In genomic region chr10:3331680-3332230, GRCh38 we compare ENCODE assay signal across 19 cellular contexts.
DNase-seq lines count a peak whose midpoint lies in the region; ATAC-seq, FAIRE-seq and TF ChIP-seq lines count a peak whose summit lies in the region.
"Had no signal": no experiment of that assay in that cellular context is flagged by ENCODE, and none has a peak within 500 bp of the region (broad histone marks: within the 10 kb centered on the region; RNA-seq: fewer than 3 reads in every experiment).

No MANE protein-coding gene starts in this region.

- H4K8ac ChIP-seq in mesenchymal stem cell (ENCODE audit: low read length): no peak overlapping the region

- CTCF ChIA-PET in HepG2 (lab: Yijun Ruan, JAX; ENCODE audit: low intra/inter-chr PET ratio, low total read pairs): no interaction called here

- TF ChIP-seq POLR2A in HepG2 (IDR thresholded peaks at IDR 0.05; ENCODE audit: insufficient read depth in 1 of 2, low read depth in 2 of 2, low read length in 2 of 2) (no peak), right lobe of liver (IDR thresholded peaks at IDR 0.05) (no peak), spleen (IDR thresholded peaks at IDR 0.05) (no peak)

- TF ChIP-seq RAD21 in HepG2 (CRISPR knock-in tag; IDR thresholded peaks at IDR 0.05): no peak

- H2BK12ac ChIP-seq in mesenchymal stem cell (ENCODE audit: low read length in 2 of 2): no peak overlapping the region

- ATAC-seq in HepG2 (no peak), right lobe of liver (no peak), GM18498 (IDR thresholded peaks at IDR 0.05; ENCODE audit: unreplicated experiment) (no peak)
- ATAC-seq: CD8-positive, alpha-beta T cell; GM12878 had no signal

- no peak overlapping the region for H2BK120ac ChIP-seq in mesenchymal stem cell (ENCODE audit: low read depth, low read length)

- H4K91ac ChIP-seq in mesenchymal stem cell (ENCODE audit: low read length): no peak overlapping the region

- DNase-seq in HepG2 (ENCODE audit: low spot score): no peak
- DNase-seq in right lobe of liver: no peak
- DNase-seq in mesenchymal stem cell: no peak
- peak; percentile 54 for DNase-seq in spleen
- no peak for DNase-seq in NK-92 (lab: John Stamatoyannopoulos, UW; ENCODE audit: unreplicated experiment)
- DNase-seq in AG08396 (ENCODE audit: low spot score): no peak
- DNase-seq: Calu3; CD8-positive, alpha-beta T cell; DMS 273 treated with DMSO at 0.1 percent for 48 hours; DMS53; DND-41; EL; GM23248 had no signal

- H4K20me1 ChIP-seq in HepG2 (ENCODE audit: insufficient read depth, low read length): no peaks in the 10 kb centered on the region
- H4K20me1 ChIP-seq: BLaER1 had no signal

- no peak overlapping the region for H3K14ac ChIP-seq in mesenchymal stem cell (ENCODE audit: low read length in 2 of 2)

- no peak overlapping the region for H3K4me3 ChIP-seq in HepG2 (replicated peaks in 1 of 3; ENCODE audit: insufficient read depth in 1 of 3, low read depth in 2 of 3, low read length in 3 of 3)
- no peak overlapping the region for H3K4me3 ChIP-seq in right lobe of liver
- H3K4me3 ChIP-seq in mesenchymal stem cell (ENCODE audit: insufficient read depth in 1 of 2, low read depth in 1 of 2, low read length in 2 of 2): no peak overlapping the region
- no peak overlapping the region for H3K4me3 ChIP-seq in spleen
- H3K4me3 ChIP-seq: A549, BLaER1, GM12878, GM23248, HAP-1 had no signal

- H3K36me3 ChIP-seq in HepG2 (replicated peaks in 1 of 2; ENCODE audit: control insufficient read depth in 1 of 2, insufficient read depth in 2 of 2, low read length in 2 of 2) (no peaks in the 10 kb centered on the region), right lobe of liver (no peaks in the 10 kb centered on the region), mesenchymal stem cell (ENCODE audit: control insufficient read depth in 1 of 2, insufficient read depth in 2 of 2, low read depth in 1 of 2, low read length in 2 of 2) (no peaks in the 10 kb centered on the region), spleen (no peaks in the 10 kb centered on the region)
- H3K36me3 ChIP-seq: BLaER1, HAP-1 had no signal

- WGBS in HepG2 (ENCODE audit: low lambda C conversion rate): 38% methylated on average over 23 of the region's 23 CpGs
- 78% methylated on average over 17 of the region's 23 CpGs for WGBS in right lobe of liver (ENCODE audit: insufficient coverage, low coverage, low lambda C conversion rate, missing lambda C conversion rate)
- 96% methylated on average over 23 of the region's 23 CpGs for WGBS in mesenchymal stem cell
- WGBS in spleen, 5 donors: 90 to 95% (median 93%) methylated on average over 23 of the region's 23 CpGs

- intact Hi-C loops in HepG2 (cut with micrococcal nuclease; ENCODE audit: unreplicated experiment): no loop called here
- intact Hi-C loops in right lobe of liver (cut with DNase I): no loop called here
- intact Hi-C loops in spleen (cut with DNase I; ENCODE audit: low total_unique reads): no loop called here

- no peaks in the 10 kb centered on the region for H3K79me2 ChIP-seq in HepG2 (ENCODE audit: insufficient read depth, low read length)

- peaks cover 1 to 64% of the 10 kb centered on the region in 2 experiments; a peak in 3 of 5 replicates for H3K27me3 ChIP-seq in HepG2 (ENCODE audit: control insufficient read depth in 1 of 2, insufficient read depth in 2 of 2, low read length in 2 of 2)
- no peaks in the 10 kb centered on the region for H3K27me3 ChIP-seq in right lobe of liver
- H3K27me3 ChIP-seq in mesenchymal stem cell (ENCODE audit: control insufficient read depth in 1 of 2, insufficient read depth in 1 of 2, low read length in 2 of 2): no peaks in the 10 kb centered on the region
- no peaks in the 10 kb centered on the region for H3K27me3 ChIP-seq in spleen (replicated peaks in 1 of 7)
- H3K27me3 ChIP-seq: BLaER1 had no signal

- no TSS peak for BruUV-seq in HepG2 (replicated peaks; lab: Mats Ljungman, UMichigan)

- TF ChIP-seq EP300 in HepG2 (IDR thresholded peaks at IDR 0.05; ENCODE audit: low read depth in 2 of 2, low read length in 2 of 2) (no peak), HepG2 (CRISPR knock-in tag; IDR thresholded peaks at IDR 0.05; ENCODE audit: borderline replicate concordance) (no peak)

- H2BK5ac ChIP-seq in mesenchymal stem cell (ENCODE audit: low read depth, low read length, poor library complexity, severe bottlenecking): no peak overlapping the region

- TF ChIP-seq CTCF in HepG2 (CRISPR knock-in tag; IDR thresholded peaks at IDR 0.05) (no peak), right lobe of liver (IDR thresholded peaks at IDR 0.05) (no peak), spleen (IDR thresholded peaks at IDR 0.05 in 8 of 11, conservative IDR thresholded peaks at IDR 0.05 in 3 of 11) (no peak)

- FAIRE-seq in HepG2 (lab: Jason Lieb, UNC): no peak
- FAIRE-seq: A549, GM12878 had no signal

- in situ Hi-C loops in HepG2 (cut with HindIII; ENCODE audit: extremely low pct_ligation_motif_present, low pct_unique_long_range_greater_than_20kb): no loop called here

- H2AFZ ChIP-seq in HepG2 (ENCODE audit: low read length): no peak overlapping the region
- no peak overlapping the region for H2AFZ ChIP-seq in mesenchymal stem cell (ENCODE audit: low read depth, low read length)
- H2AFZ ChIP-seq: GM23248 had no signal

- no peaks in the 10 kb centered on the region for H3K4me1 ChIP-seq in HepG2 (ENCODE audit: insufficient read depth, low read length)
- H3K4me1 ChIP-seq in right lobe of liver: no peaks in the 10 kb centered on the region
- H3K4me1 ChIP-seq in mesenchymal stem cell (ENCODE audit: control insufficient read depth, insufficient read depth, low read depth, low read length): peaks cover 14% of the 10 kb centered on the region
- H3K4me1 ChIP-seq in spleen: peaks cover 0 to 5% (median 0%) of the 10 kb centered on the region in 6 donors
- H3K4me1 ChIP-seq: HAP-1 had no signal

- no peak overlapping the region for H3K23ac ChIP-seq in mesenchymal stem cell (ENCODE audit: low read length in 2 of 2)

- H3K9me3 ChIP-seq in HepG2 (ENCODE audit: low read length) (no peaks in the 10 kb centered on the region), right lobe of liver (no peaks in the 10 kb centered on the region), mesenchymal stem cell (ENCODE audit: control insufficient read depth, low read length) (no peaks in the 10 kb centered on the region), spleen (no peaks in the 10 kb centered on the region)
- H3K9me3 ChIP-seq: A549, HAP-1 had no signal

- H3K4me2 ChIP-seq in HepG2 (ENCODE audit: low read depth, low read length) (no peak overlapping the region), mesenchymal stem cell (ENCODE audit: low read length, poor library complexity, severe bottlenecking) (no peak overlapping the region)
- H3K4me2 ChIP-seq: A549 had no signal

- H2AK5ac ChIP-seq in mesenchymal stem cell (ENCODE audit: low read length, severe bottlenecking): peak overlapping the region; percentile 83

- H3K9ac ChIP-seq in HepG2 (ENCODE audit: insufficient read depth, low read depth, low read length) (no peak overlapping the region), mesenchymal stem cell (ENCODE audit: low read length) (no peak overlapping the region)
- H3K9ac ChIP-seq: BLaER1, GM23248 had no signal

- no peaks in the 10 kb centered on the region for H3K79me1 ChIP-seq in mesenchymal stem cell (replicated peaks; ENCODE audit: low read length, poor library complexity, severe bottlenecking)

- no peak overlapping the region for H3K18ac ChIP-seq in mesenchymal stem cell (ENCODE audit: low read depth in 1 of 2, low read length in 2 of 2)

- peak overlapping the region; percentile 34 for H2BK15ac ChIP-seq in mesenchymal stem cell (ENCODE audit: low read depth, poor library complexity, severe bottlenecking)

- no peak overlapping the region for H3K4ac ChIP-seq in mesenchymal stem cell (ENCODE audit: low read depth in 1 of 2, low read length in 2 of 2)

- H3K27ac ChIP-seq in HepG2 (ENCODE audit: extremely low read length, insufficient read depth, low read length): no peak overlapping the region
- no peak overlapping the region for H3K27ac ChIP-seq in right lobe of liver
- no peak overlapping the region for H3K27ac ChIP-seq in mesenchymal stem cell (ENCODE audit: low read length, poor library complexity, severe bottlenecking)
- no peak overlapping the region for H3K27ac ChIP-seq in spleen
- H3K27ac ChIP-seq: 22Rv1, BLaER1, GM23248 had no signal

- POLR2A ChIA-PET in HepG2 (lab: Yijun Ruan, JAX): no interaction called here

TF ChIP-seq in HepG2, 621 proteins besides CTCF, POLR2A, EP300 and RAD21 (continues in another document):
- peak; percentile 52 for TF ChIP-seq CREB1 (IDR thresholded peaks at IDR 0.05)
- TF ChIP-seq CREB1 (CRISPR knock-in tag; IDR thresholded peaks at IDR 0.05): no peak
- no peak for TF ChIP-seq SOX13 (IDR thresholded peaks at IDR 0.05)
- no peak for TF ChIP-seq SOX13 (CRISPR knock-in tag; conservative IDR thresholded peaks at IDR 0.05 in 1 of 2, IDR thresholded peaks at IDR 0.05 in 1 of 2)
- TF ChIP-seq ZNF672 (CRISPR knock-in tag; IDR thresholded peaks at IDR 0.05): no peak
- no peak for TF ChIP-seq STAT6 (CRISPR knock-in tag; IDR thresholded peaks at IDR 0.05; ENCODE audit: borderline replicate concordance)
